Comparison of ENCODE assay signal across 8 cellular contexts in the genomic region with DNA sequence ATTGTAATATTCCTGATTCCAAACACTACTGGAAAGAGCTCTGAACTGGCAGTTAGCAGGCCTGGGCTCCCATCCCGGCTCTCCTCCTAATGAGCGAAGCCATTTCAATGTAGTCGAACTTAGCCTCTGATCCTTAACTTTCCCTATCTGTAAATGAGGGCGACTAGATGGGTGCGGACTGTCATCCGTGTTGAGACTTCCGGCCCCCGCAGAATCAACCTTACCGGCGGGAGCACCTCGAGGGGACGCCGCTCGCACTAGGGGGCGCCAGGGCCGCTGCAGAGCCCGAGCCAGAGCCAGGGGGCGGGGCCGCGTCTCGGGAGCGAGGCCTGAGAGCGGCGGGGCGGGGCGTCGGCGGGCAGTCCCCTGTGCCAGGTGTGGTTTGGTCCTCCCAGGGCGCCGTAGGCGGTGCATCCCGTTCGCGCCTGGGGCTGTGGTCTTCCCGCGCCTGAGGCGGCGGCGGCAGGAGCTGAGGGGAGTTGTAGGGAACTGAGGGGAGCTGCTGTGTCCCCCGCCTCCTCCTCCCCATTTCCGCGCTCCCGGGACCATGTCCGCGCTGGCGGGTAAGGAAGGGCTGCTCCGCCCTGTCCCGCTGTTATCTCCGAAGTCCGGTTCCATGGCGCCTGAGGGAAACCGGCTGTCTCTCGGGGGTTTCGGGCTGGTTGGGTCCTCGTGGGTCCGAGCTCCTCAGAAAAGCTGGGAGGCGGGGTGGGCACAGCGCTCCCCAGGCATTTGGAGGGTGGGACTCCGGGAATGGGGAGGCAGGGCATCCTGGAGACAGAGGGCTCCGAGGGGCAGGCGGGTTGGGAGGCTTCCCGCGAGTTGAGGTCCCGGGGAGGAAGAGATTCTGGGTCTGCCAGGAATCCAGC. TPM values are rescaled to one million over a fixed set of nuclear protein-coding genes. Genes with fewer than 3 reads are reported as not detected.
DNase-seq lines count a peak whose midpoint lies in the region; TF ChIP-seq lines count a peak whose summit lies in the region.

Gene LIMK2, plus strand, starts transcription at position 437 of the 869 bp plus-strand sequence. Its CDS starts 111 bp downstream, at position 548.

- no peak within 1 kb of the TSS for H2BK15ac ChIP-seq in H9 (ENCODE audit: low read depth, low read length)

- H3K4me1 Mint-ChIP-seq in H9 (peaks cover 16% of the 10 kb centered on the region in 2 experiments), nephron (peaks cover 30% of the 10 kb centered on the region)
- H3K4me1 Mint-ChIP-seq in stimulated activated naive CD8-positive, alpha-beta T cell treated with anti-CD3 and anti-CD28 coated beads, Interleukin-15, Interleukin-2, amounts not matched to agents 100 ng/mL and 50 ng/mL, for 24 hours (ENCODE audit: low read depth) = peaks cover 35% of the 10 kb centered on the region

- H3K23me2 ChIP-seq in H9 (ENCODE audit: insufficient read length, low read depth, low read length, poor library complexity, severe bottlenecking) = peaks cover 6% of the 10 kb centered on the region

- no peak within 1 kb of the TSS for H4K91ac ChIP-seq in H9 (ENCODE audit: insufficient read length, low read depth, low read length)

- no peak within 1 kb of the TSS for H2BK120ac ChIP-seq in H9 (ENCODE audit: low read depth, low read length, poor library complexity, severe bottlenecking)

- H3K27me3 Mint-ChIP-seq in H9 (ENCODE audit: low read depth) (peaks cover 1% of the 10 kb centered on the region; the same call in 1 of the 2 replicates), nephron (ENCODE audit: low read depth) (no peaks in the 10 kb centered on the region)
- H3K27me3 Mint-ChIP-seq in stimulated activated naive CD8-positive, alpha-beta T cell treated with anti-CD3 and anti-CD28 coated beads, Interleukin-15, Interleukin-2, amounts not matched to agents 100 ng/mL and 50 ng/mL, for 24 hours = no peaks in the 10 kb centered on the region

- H3K9ac ChIP-seq in ES-I3 (ENCODE audit: low read depth, low read length) (peak within 1 kb of the TSS; percentile 90), H9 (ENCODE audit: extremely low read depth, insufficient read length, low read length) (peak within 1 kb of the TSS; percentile 65)

- no CpG with 5 or more reads among the region's 64 CpGs for WGBS in H9 (ENCODE audit: extremely low coverage, insufficient read length, low lambda C conversion rate)

- no peak within 1 kb of the TSS for H3K27ac ChIP-seq in H9 (ENCODE audit: insufficient read length, low read depth, low read length)

- no peak within 1 kb of the TSS for H2AK5ac ChIP-seq in H9 (ENCODE audit: insufficient read length, low read length)

- H3K36me3 ChIP-seq in ES-I3 (ENCODE audit: insufficient read depth, low read length) (no peaks in the 10 kb centered on the region; the same call in 1 of the 2 replicates), MG63 (peaks cover 8% of the 10 kb centered on the region; the same call in 1 of the 2 replicates)

- H3K4me3 Mint-ChIP-seq in H9 (peak within 1 kb of the TSS; percentile 92 to 93), nephron (peak within 1 kb of the TSS; percentile 86 to 89 (median 89))
- peak within 1 kb of the TSS; percentile 87 for H3K4me3 Mint-ChIP-seq in stimulated activated naive CD8-positive, alpha-beta T cell treated with anti-CD3 and anti-CD28 coated beads, Interleukin-15, Interleukin-2, amounts not matched to agents 100 ng/mL and 50 ng/mL, for 24 hours

- peak within 1 kb of the TSS; percentile 79 for H2AFZ ChIP-seq in H9 (ENCODE audit: low read length)

- no peak within 1 kb of the TSS for H2BK20ac ChIP-seq in H9 (ENCODE audit: low read depth, low read length, poor library complexity, severe bottlenecking)

- H3K4me2 ChIP-seq in H9 (ENCODE audit: insufficient read depth, insufficient read length, low read length) = peak within 1 kb of the TSS; percentile 37

- H3K27ac Mint-ChIP-seq in H9 (peak within 1 kb of the TSS in 2 of 3 experiments; percentile 15 to 89; a peak in 4 of 7 replicates), nephron (peak within 1 kb of the TSS; percentile 37 to 83 (median 44))
- H3K27ac Mint-ChIP-seq in stimulated activated naive CD8-positive, alpha-beta T cell treated with anti-CD3 and anti-CD28 coated beads, Interleukin-15, Interleukin-2, amounts not matched to agents 100 ng/mL and 50 ng/mL, for 24 hours = peak within 1 kb of the TSS; percentile 82

- no peaks in the 10 kb centered on the region for H4K20me1 ChIP-seq in H9 (ENCODE audit: control insufficient read depth, insufficient read depth, insufficient read length)

- peak within 1 kb of the TSS; percentile 80 for H3K14ac ChIP-seq in H9 (ENCODE audit: insufficient read depth, low read length)

- H2BK12ac ChIP-seq in H9 (ENCODE audit: insufficient read length, low read depth, low read length) = no peak within 1 kb of the TSS

- DNase-seq in H9 (peak; percentile 97), MG63 (peak; percentile 92), SHP77 (lab: John Stamatoyannopoulos, UW) (peak; percentile 91 to 94), fibroblast of the aortic adventitia (ENCODE audit: low read depth) (peak; percentile 68)
- DNase-seq in activated effector memory CD4-positive, alpha-beta T cell treated with Interleukin-2 at 50 U/mL for 16 hours = peak; percentile 96

- H4K8ac ChIP-seq in H9 (replicated peaks; ENCODE audit: insufficient read length, low read depth, low read length) = no peak within 1 kb of the TSS

- H3K4me1 ChIP-seq in ES-I3 (ENCODE audit: insufficient read depth, low read length) = peaks cover 7% of the 10 kb centered on the region
- H3K4me1 ChIP-seq in H9 (ENCODE audit: insufficient read depth, low read length) = no peaks in the 10 kb centered on the region

- H3K36me3 Mint-ChIP-seq in H9 (ENCODE audit: insufficient read depth in 1 of 3, low read depth in 3 of 3) (peaks cover 0 to 6% (median 5%) of the 10 kb centered on the region in 3 experiments; a peak in 1 of 7 replicates), nephron (ENCODE audit: low read depth) (peaks cover 13% of the 10 kb centered on the region)
- peaks cover 6% of the 10 kb centered on the region for H3K36me3 Mint-ChIP-seq in stimulated activated naive CD8-positive, alpha-beta T cell treated with anti-CD3 and anti-CD28 coated beads, Interleukin-15, Interleukin-2, amounts not matched to agents 100 ng/mL and 50 ng/mL, for 24 hours (ENCODE audit: low read depth)

- no peak within 1 kb of the TSS for H3K23ac ChIP-seq in H9 (ENCODE audit: insufficient read length, low read depth, low read length)

- H3K27me3 ChIP-seq in H9 (ENCODE audit: insufficient read depth, low read length) (no peaks in the 10 kb centered on the region), MG63 (no peaks in the 10 kb centered on the region)

- H3K79me2 ChIP-seq in H9 (ENCODE audit: insufficient read depth, low read length) = peaks cover 2% of the 10 kb centered on the region; the same call in 1 of the 2 replicates

- H3K56ac ChIP-seq in H9 (ENCODE audit: insufficient read length, low read depth, low read length) = no peak within 1 kb of the TSS

- H3K9me3 ChIP-seq in ES-I3 (ENCODE audit: control insufficient read depth, insufficient read depth, low read length) = no peaks in the 10 kb centered on the region
- H3K9me3 ChIP-seq in H9 (ENCODE audit: control insufficient read depth, low read depth, low read length) = no peaks in the 10 kb centered on the region
- no peaks in the 10 kb centered on the region for H3K9me3 ChIP-seq in MG63

- H3K9me3 Mint-ChIP-seq in H9 (no peaks in the 10 kb centered on the region), nephron (no peaks in the 10 kb centered on the region)
- no peaks in the 10 kb centered on the region for H3K9me3 Mint-ChIP-seq in stimulated activated naive CD8-positive, alpha-beta T cell treated with anti-CD3 and anti-CD28 coated beads, Interleukin-15, Interleukin-2, amounts not matched to agents 100 ng/mL and 50 ng/mL, for 24 hours

- H2BK5ac ChIP-seq in H9 (ENCODE audit: insufficient read length, low read length) = no peak within 1 kb of the TSS

- H4K5ac ChIP-seq in H9 (ENCODE audit: insufficient read length, low read depth, low read length) = no peak within 1 kb of the TSS

- peak within 1 kb of the TSS; percentile 76 for H3K18ac ChIP-seq in H9 (ENCODE audit: insufficient read length, low read depth, low read length)

- H3K4ac ChIP-seq in H9 (ENCODE audit: low read depth, low read length) = no peak within 1 kb of the TSS

- no peak within 1 kb of the TSS for H3T11ph ChIP-seq in H9 (ENCODE audit: low read length)

- H3K4me3 ChIP-seq in MG63 = peak within 1 kb of the TSS; percentile 98
- H3K4me3 ChIP-seq in fibroblast of the aortic adventitia (ENCODE audit: low read depth, low read length) = peak within 1 kb of the TSS; percentile 87

- peaks cover 3% of the 10 kb centered on the region for H3K79me1 ChIP-seq in H9 (ENCODE audit: insufficient read depth, low read depth, low read length, poor library complexity, severe bottlenecking)

- peak; percentile 83 for TF ChIP-seq CTCF in H9 (conservative IDR thresholded peaks at IDR 0.05)
- peak; percentile 77 for TF ChIP-seq CTCF in fibroblast of the aortic adventitia (IDR thresholded peaks at IDR 0.05; ENCODE audit: insufficient read depth, low read length)
- TF ChIP-seq CTCF in nephron (IDR thresholded peaks at IDR 0.05; ENCODE audit: unreplicated experiment in 3 of 3) = peak; percentile 81 to 97 (median 88)

RNA-seq across cellular contexts. Expression of gene LIMK2, which starts in this region (rescaled TPM):
- total RNA-seq in H9 (2021) (50.5 and 51.3 TPM in 2 replicates), fibroblast of the aortic adventitia (ENCODE audit: low replicate concordance) (10.0 and 51.5 TPM in 2 replicates)
- 5.3 and 7.9 TPM in 2 replicates for total RNA-seq in MG63 (2014; rRNA removed; shearing (Covaris generic); ENCODE audit: low replicate concordance)
